ENCODE assay signal across 33 cellular contexts in the genomic region with DNA sequence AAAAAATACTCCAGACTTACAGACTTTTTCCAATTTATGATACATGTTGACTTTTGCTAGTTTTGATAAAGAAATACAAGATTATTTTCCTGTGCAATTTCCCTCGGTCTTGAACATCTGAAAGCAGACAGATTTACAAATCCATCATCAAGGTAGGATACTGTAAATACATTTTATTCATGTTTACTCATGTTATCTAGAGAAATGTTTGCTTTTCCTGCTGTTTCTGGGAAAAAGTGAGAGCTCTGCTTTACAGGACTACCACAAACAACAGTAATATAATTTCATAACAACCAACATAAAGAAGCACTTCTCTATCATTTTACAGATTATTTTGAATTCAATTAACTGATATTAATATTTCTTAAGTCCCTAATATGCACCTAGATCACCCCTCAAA.
"Had no signal": no experiment of that assay in that cellular context is flagged by ENCODE, and none has a peak within 500 bp of the region (broad histone marks: within the 10 kb centered on the region; RNA-seq: fewer than 3 reads in every experiment).

No MANE protein-coding gene starts in this region.

- DNase-seq: Karpas-422, Kasumi-1, KG1, MG63, MM.1S, MV-4-11, NCI-H1048, NCI-H1092, NCI-H1092 treated with DMSO at 0.1 percent for 48 hours, NCI-H1105, NCI-H1105 treated with DMSO at 0.1 percent for 48 hours, NCI-H1417, NCI-H1417 treated with DMSO at 0.1 percent for 48 hours, NCI-H1436, NCI-H1436 treated with DMSO at 0.1 percent for 48 hours, NCI-H1694, NCI-H187, NCI-H187 treated with DMSO at 0.1 percent for 48 hours, NCI-H1930, NCI-H2029, NCI-H2029 treated with DMSO at 0.1 percent for 48 hours, NCI-H2081, NCI-H2081 treated with DMSO at 0.1 percent for 48 hours, NCI-H2107, NCI-H2171, NCI-H2171 treated with DMSO at 0.1 percent for 48 hours, NCI-H2227 treated with DMSO at 0.1 percent for 48 hours, NCI-H226, NCI-H345, NCI-H446, NCI-H446 treated with DMSO at 0.1 percent for 48 hours, NCI-H510A had no signal

- H3K27me3 ChIP-seq: MG63 had no signal

- H3K4me2 ChIP-seq: KMS-11 had no signal

- H3K36me3 ChIP-seq: MG63 had no signal

- H3K27ac ChIP-seq: KMS-11 had no signal

- H3K4me3 ChIP-seq: MG63 had no signal

- H3K9me3 ChIP-seq: MG63 had no signal

- H3K9ac ChIP-seq: KMS-11 had no signal
